In the genomic region with DNA sequence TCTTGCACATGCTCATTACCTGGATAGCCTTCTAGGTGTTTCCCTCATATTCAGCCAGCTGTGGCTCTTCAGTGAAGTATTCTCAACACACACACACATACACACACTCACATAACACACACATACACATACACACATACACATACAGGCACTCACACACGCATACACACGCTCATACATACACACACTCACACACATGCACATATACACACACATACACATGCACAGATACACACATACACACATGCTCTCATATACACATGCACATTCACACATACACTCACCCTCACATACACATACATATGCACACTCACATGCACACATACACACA, we compare ENCODE assay signal across 21 cellular contexts. TPM values are rescaled to one million over a fixed set of nuclear protein-coding genes. Genes with fewer than 3 reads are reported as not detected.
DNase-seq lines count a peak whose midpoint lies in the region; ATAC-seq, FAIRE-seq and TF ChIP-seq lines count a peak whose summit lies in the region.
"Had no signal": no experiment of that assay in that cellular context is flagged by ENCODE, and none has a peak within 500 bp of the region (broad histone marks: within the 10 kb centered on the region; RNA-seq: fewer than 3 reads in every experiment).

No MANE protein-coding gene starts in this region.

- dilution Hi-C loops in endothelial cell of umbilical vein (cut with MboI; ENCODE audit: extremely low pct_ligation_motif_present, low sequenced_read_pairs): no loop called here

- H3K27me3 ChIP-seq in H9 (ENCODE audit: insufficient read depth, low read length) (no peaks in the 10 kb centered on the region), Karpas-422 (ENCODE audit: low read length) (no peaks in the 10 kb centered on the region), endothelial cell of umbilical vein (ENCODE audit: control insufficient read depth in 2 of 2, insufficient read depth in 2 of 2, low read length in 2 of 2) (peaks cover 0 to 2% of the 10 kb centered on the region in 2 experiments), upper lobe of right lung (no peaks in the 10 kb centered on the region)

- ATAC-seq in upper lobe of right lung: peak; percentile 9

- H3K4me2 ChIP-seq in H9 (ENCODE audit: insufficient read depth, insufficient read length, low read length) (no peak overlapping the region), Karpas-422 (ENCODE audit: low read depth, low read length, poor library complexity, severe bottlenecking) (no peak overlapping the region), endothelial cell of umbilical vein (ENCODE audit: insufficient read depth, low read length) (no peak overlapping the region)

- intact Hi-C loops in endothelial cell of umbilical vein (cut with micrococcal nuclease) (no loop called here), upper lobe of right lung (cut with DNase I) (no loop called here)

- H3K9me3 ChIP-seq in H9 (ENCODE audit: control insufficient read depth, low read depth, low read length) (no peaks in the 10 kb centered on the region), Karpas-422 (ENCODE audit: low read length) (no peaks in the 10 kb centered on the region), endothelial cell of umbilical vein (replicated peaks; ENCODE audit: control insufficient read depth, insufficient read depth, low read length) (no peaks in the 10 kb centered on the region), upper lobe of right lung (no peaks in the 10 kb centered on the region)

- H3K79me2 ChIP-seq in H9 (ENCODE audit: insufficient read depth, low read length) (no peaks in the 10 kb centered on the region), Karpas-422 (ENCODE audit: low read length) (no peaks in the 10 kb centered on the region), endothelial cell of umbilical vein (ENCODE audit: control insufficient read depth, insufficient read depth, low read length) (no peaks in the 10 kb centered on the region)

- H3K23ac ChIP-seq in H9 (ENCODE audit: insufficient read length, low read depth, low read length): peak overlapping the region; percentile 25

- no peak overlapping the region for H2BK20ac ChIP-seq in H9 (ENCODE audit: low read depth, low read length, poor library complexity, severe bottlenecking)

- no peak overlapping the region for H2BK5ac ChIP-seq in H9 (ENCODE audit: insufficient read length, low read length)

- TF ChIP-seq POLR2A in endothelial cell of umbilical vein (IDR thresholded peaks at IDR 0.05; ENCODE audit: low read depth, low read length): no peak

- DNase-seq in H9 (no peak), Karpas-422 (peak; percentile 2), endothelial cell of umbilical vein (ENCODE audit: low read depth, low spot score) (no peak), upper lobe of right lung (no peak), NCI-H510A treated with DMSO at 0.1 percent for 48 hours (lab: John Stamatoyannopoulos, UW) (no peak), NCI-H1092 (lab: John Stamatoyannopoulos, UW) (no peak), HK-2 (ENCODE audit: unreplicated experiment) (no peak)
- DNase-seq: ACHN; C1 segment of cervical spinal cord; Calu3; CD4-positive, alpha-beta T cell; DMS 273 treated with DMSO at 0.1 percent for 48 hours; KBM-7 had no signal

- no peaks in the 10 kb centered on the region for H3K9me2 ChIP-seq in Karpas-422 (replicated peaks; ENCODE audit: insufficient read depth, low read length)

- no peaks in the 10 kb centered on the region for H4K20me1 ChIP-seq in H9 (ENCODE audit: control insufficient read depth, insufficient read depth, insufficient read length)
- H4K20me1 ChIP-seq in Karpas-422 (ENCODE audit: insufficient read depth, low read depth, low read length): no peaks in the 10 kb centered on the region
- H4K20me1 ChIP-seq in endothelial cell of umbilical vein (replicated peaks; ENCODE audit: control insufficient read depth, extremely low read depth, insufficient read depth, low read length): no peaks in the 10 kb centered on the region

- H3K23me2 ChIP-seq in H9 (ENCODE audit: insufficient read length, low read depth, low read length, poor library complexity, severe bottlenecking): no peaks in the 10 kb centered on the region

- peaks cover 0 to 3% of the 10 kb centered on the region in 2 experiments; a peak in 1 of 4 replicates for H3K4me1 Mint-ChIP-seq in H9
- H3K4me1 Mint-ChIP-seq: B cell had no signal

- no peaks in the 10 kb centered on the region for H3K79me1 ChIP-seq in H9 (ENCODE audit: insufficient read depth, low read depth, low read length, poor library complexity, severe bottlenecking)

- peaks cover 2 to 6% of the 10 kb centered on the region in 2 experiments; a peak in 4 of 5 replicates for H3K9me3 Mint-ChIP-seq in H9
- H3K9me3 Mint-ChIP-seq: CD4-positive, alpha-beta T cell had no signal

- FAIRE-seq in endothelial cell of umbilical vein (lab: Jason Lieb, UNC): no peak
- FAIRE-seq: GM19239, H54 had no signal

- no peak overlapping the region for H3K4me3 Mint-ChIP-seq in H9
- H3K4me3 Mint-ChIP-seq: B cell; CD4-positive, alpha-beta T cell had no signal

- no peak overlapping the region for H3T11ph ChIP-seq in H9 (ENCODE audit: low read length)

- no peak overlapping the region for H2BK120ac ChIP-seq in H9 (ENCODE audit: low read depth, low read length, poor library complexity, severe bottlenecking)

- H3K27me3 Mint-ChIP-seq in H9 (ENCODE audit: low read depth): no peaks in the 10 kb centered on the region; the same call in 1 of the 2 replicates
- H3K27me3 Mint-ChIP-seq: B cell; CD4-positive, alpha-beta T cell had no signal

- H3K4me3 ChIP-seq in Karpas-422 (ENCODE audit: low read length): no peak overlapping the region
- H3K4me3 ChIP-seq in endothelial cell of umbilical vein (replicated peaks in 1 of 3; ENCODE audit: insufficient read depth in 1 of 3, low read depth in 1 of 3, low read length in 3 of 3): no peak overlapping the region
- H3K4me3 ChIP-seq in upper lobe of right lung: no peak overlapping the region

- H4K91ac ChIP-seq in H9 (ENCODE audit: insufficient read length, low read depth, low read length): no peak overlapping the region

- H2AFZ ChIP-seq in H9 (ENCODE audit: low read length): no peak overlapping the region
- H2AFZ ChIP-seq in Karpas-422 (ENCODE audit: low read length): no peak overlapping the region
- H2AFZ ChIP-seq in endothelial cell of umbilical vein (ENCODE audit: low read depth, low read length): no peak overlapping the region

- H2BK15ac ChIP-seq in H9 (ENCODE audit: low read depth, low read length): no peak overlapping the region

- H3K27ac ChIP-seq in H9 (ENCODE audit: insufficient read length, low read depth, low read length): no peak overlapping the region
- no peak overlapping the region for H3K27ac ChIP-seq in Karpas-422 (ENCODE audit: low read length)
- H3K27ac ChIP-seq in endothelial cell of umbilical vein (ENCODE audit: insufficient read depth, low read depth, low read length): no peak overlapping the region
- no peak overlapping the region for H3K27ac ChIP-seq in upper lobe of right lung

- peak overlapping the region; percentile 8 for H4K5ac ChIP-seq in H9 (ENCODE audit: insufficient read length, low read depth, low read length)

- CTCF ChIA-PET in endothelial cell of umbilical vein (lab: Charles Lee): interaction anchor here (1.2 kb wide), 1 partner anchor 11 kb away, joined by 3 read pairs; no protein-coding TSS in a partner anchor

- no peaks in the 10 kb centered on the region for H3K9me1 ChIP-seq in endothelial cell of umbilical vein (replicated peaks; ENCODE audit: control insufficient read depth, extremely low read depth, insufficient read depth, low read length)

- no peak overlapping the region for H3K18ac ChIP-seq in H9 (ENCODE audit: insufficient read length, low read depth, low read length)

- TF ChIP-seq CTCF in H9 (conservative IDR thresholded peaks at IDR 0.05): no peak
- TF ChIP-seq CTCF in endothelial cell of umbilical vein (IDR thresholded peaks at IDR 0.05; ENCODE audit: extremely low read depth in 1 of 2, insufficient read depth in 1 of 2, low read depth in 1 of 2, low read length in 2 of 2): no peak
- TF ChIP-seq CTCF in upper lobe of right lung (IDR thresholded peaks at IDR 0.05): no peak

- H3K27ac Mint-ChIP-seq in H9: no peak overlapping the region
- H3K27ac Mint-ChIP-seq: B cell; CD4-positive, alpha-beta T cell had no signal

- H3K36me3 ChIP-seq in Karpas-422 (ENCODE audit: insufficient read depth, low read length) (no peaks in the 10 kb centered on the region), endothelial cell of umbilical vein (ENCODE audit: control insufficient read depth in 2 of 2, extremely low read depth in 1 of 2, insufficient read depth in 2 of 2, low read length in 2 of 2) (no peaks in the 10 kb centered on the region), upper lobe of right lung (no peaks in the 10 kb centered on the region)

- H3K9ac ChIP-seq in H9 (ENCODE audit: extremely low read depth, insufficient read length, low read length) (no peak overlapping the region), Karpas-422 (ENCODE audit: low read length) (no peak overlapping the region), endothelial cell of umbilical vein (replicated peaks; ENCODE audit: extremely low read depth, insufficient read depth, low read length) (no peak overlapping the region)

- H2AK5ac ChIP-seq in H9 (ENCODE audit: insufficient read length, low read length): no peak overlapping the region

- POLR2A ChIA-PET in endothelial cell of umbilical vein (lab: Charles Lee): no interaction called here

- WGBS in H9 (ENCODE audit: extremely low coverage, insufficient read length, low lambda C conversion rate): 100% methylated on average over 2 of the region's 2 CpGs

- BruUV-seq in endothelial cell of umbilical vein (replicated peaks; lab: Mats Ljungman, UMichigan): no TSS peak

- no peaks in the 10 kb centered on the region for H3K4me1 ChIP-seq in H9 (ENCODE audit: insufficient read depth, low read length)
- no peaks in the 10 kb centered on the region for H3K4me1 ChIP-seq in Karpas-422 (ENCODE audit: low read length)
- H3K4me1 ChIP-seq in endothelial cell of umbilical vein (ENCODE audit: control insufficient read depth, extremely low read depth, insufficient read depth, low read length): no peaks in the 10 kb centered on the region
- H3K4me1 ChIP-seq in upper lobe of right lung: no peaks in the 10 kb centered on the region

- peaks cover 0 to 5% (median 2%) of the 10 kb centered on the region in 3 experiments; a peak in 1 of 7 replicates for H3K36me3 Mint-ChIP-seq in H9 (ENCODE audit: insufficient read depth in 1 of 3, low read depth in 3 of 3)

- H2BK12ac ChIP-seq in H9 (ENCODE audit: insufficient read length, low read depth, low read length): no peak overlapping the region

- H4K8ac ChIP-seq in H9 (replicated peaks; ENCODE audit: insufficient read length, low read depth, low read length): peak overlapping the region; percentile 3

- peak overlapping the region; percentile 9 for H3K56ac ChIP-seq in H9 (ENCODE audit: insufficient read length, low read depth, low read length)

- H3K4ac ChIP-seq in H9 (ENCODE audit: low read depth, low read length): no peak overlapping the region

- no peak overlapping the region for H3K14ac ChIP-seq in H9 (ENCODE audit: insufficient read depth, low read length)

RNA-seq across cellular contexts. Expression of gene GRK7, which starts 41.2 kb away (rescaled TPM):
- total RNA-seq in H9 (2021) (not detected in 2 replicates), endothelial cell of umbilical vein (not detected in 2 replicates), upper lobe of right lung (0.12 TPM)
- total RNA-seq in Karpas-422 (2014; rRNA removed; shearing (Covaris generic); ENCODE audit: low replicate concordance): not detected in 2 replicates
- not detected in 2 replicates for polyA plus RNA-seq in endothelial cell of umbilical vein
- polyA plus RNA-seq in endothelial cell of umbilical vein (2011; cell fraction: cytosol; rRNA removed): not detected in 2 replicates
- polyA plus RNA-seq in endothelial cell of umbilical vein (2011; cell fraction: nucleus; rRNA removed): not detected in 2 replicates
- polyA plus RNA-seq in endothelial cell of umbilical vein (2012): not detected in 2 replicates
- not detected in 2 replicates for polyA minus RNA-seq in endothelial cell of umbilical vein
- polyA minus RNA-seq in endothelial cell of umbilical vein (2011; cell fraction: cytosol; rRNA and poly(A)+ RNA removed): not detected
- polyA minus RNA-seq in endothelial cell of umbilical vein (2011; cell fraction: nucleus; rRNA and poly(A)+ RNA removed): not detected in 2 replicates
- total RNA-seq: A172, B cell, Calu3, Daoy, G401, HT1080, LHCN-M2 had no signal
